Comparison of ENCODE assay signal across 24 cellular contexts in genomic region chr6:130788954-130789353, GRCh38. TPM values are rescaled to one million over a fixed set of nuclear protein-coding genes. Genes with fewer than 3 reads are reported as not detected.
"Had no signal": no experiment of that assay in that cellular context is flagged by ENCODE, and none has a peak within 500 bp of the region (broad histone marks: within the 10 kb centered on the region; RNA-seq: fewer than 3 reads in every experiment).

No MANE protein-coding gene starts in this region.

- H3K27me3 Mint-ChIP-seq: stimulated activated naive B cell treated with anti-CD40 and anti-IgM and Interleukin-4, amounts not matched to agents 10 μg/mL and 1 μg/mL and 100 μg/mL, for 72 hours had no signal

- H3K36me3 Mint-ChIP-seq: mesothelial cell of epicardium; stimulated activated naive B cell treated with anti-CD40 and anti-IgM and Interleukin-4, amounts not matched to agents 10 μg/mL and 1 μg/mL and 100 μg/mL, for 72 hours had no signal

- H3K27ac Mint-ChIP-seq: activated CD4-positive, alpha-beta T cell treated with anti-CD3 and anti-CD28 coated beads for 36 hours; activated naive CD4-positive, alpha-beta T cell treated with anti-CD3 and anti-CD28 coated beads, Interleukin-2, amount 50 U/mL, for 72 hours; activated T-cell treated with anti-CD3 and anti-CD28 coated beads, Interleukin-2, amount 50 U/mL, for 72 hours; mesothelial cell of epicardium; nephron progenitor cell; stimulated activated naive B cell treated with anti-CD40 and anti-IgM and Interleukin-4, amounts not matched to agents 10 μg/mL and 1 μg/mL and 100 μg/mL, for 72 hours had no signal

- H3K27ac ChIP-seq: esophagus muscularis mucosa, hepatocyte, prostate gland, skin epidermis, tibial nerve, uterus, WERI-Rb-1 had no signal

- H3K79me2 ChIP-seq: hepatocyte had no signal

- H3K9me3 Mint-ChIP-seq: stimulated activated naive B cell treated with anti-CD40 and anti-IgM and Interleukin-4, amounts not matched to agents 10 μg/mL and 1 μg/mL and 100 μg/mL, for 72 hours had no signal

- DNase-seq: activated CD4-positive, alpha-beta T cell treated with anti-CD3 and anti-CD28 coated beads for 36 hours; activated CD8-positive, alpha-beta memory T cell treated with anti-CD3 and anti-CD28 coated beads, Interleukin-2, amount 50 U/mL, for 48 hours; activated gamma-delta T cell; activated T-cell treated with anti-CD3 and anti-CD28 coated beads, Interleukin-2, amount 50 U/mL, for 72 hours; caudate nucleus; islet precursor cell; nephron progenitor cell; right cardiac atrium; stimulated activated CD4-positive, alpha-beta T cell treated with anti-CD3 and anti-CD28 coated beads, Interleukin-15, amount 100 ng/mL, for 24 hours; stimulated activated CD4-positive, alpha-beta T cell treated with anti-CD3 and anti-CD28 coated beads, Interleukin-4, amount 100 ng/mL, for 1 hour; stimulated activated naive B cell treated with anti-CD40 and anti-IgM and Interleukin-4, amounts not matched to agents 10 μg/mL and 1 μg/mL and 100 μg/mL, for 72 hours; uterus; WERI-Rb-1 had no signal

- ATAC-seq: activated CD4-positive, alpha-beta T cell treated with anti-CD3 and anti-CD28 coated beads for 36 hours; activated naive CD4-positive, alpha-beta T cell treated with anti-CD3 and anti-CD28 coated beads, Interleukin-2, amount 50 U/mL, for 72 hours; activated T-cell treated with anti-CD3 and anti-CD28 coated beads, Interleukin-2, amount 50 U/mL, for 72 hours; right cardiac atrium had no signal

- H3K9me3 ChIP-seq: esophagus muscularis mucosa, prostate gland, tibial nerve, uterus had no signal

- H3K27me3 ChIP-seq: esophagus muscularis mucosa, hepatocyte, tibial nerve, uterus had no signal

- FAIRE-seq: colon had no signal

- H3K4me1 ChIP-seq: esophagus muscularis mucosa, prostate gland, tibial nerve, uterus had no signal

- H3K4me1 Mint-ChIP-seq: nephron progenitor cell had no signal

- H2AFZ ChIP-seq: hepatocyte had no signal

- H3K4me2 ChIP-seq: hepatocyte had no signal

- H3K4me3 Mint-ChIP-seq: activated CD4-positive, alpha-beta T cell treated with anti-CD3 and anti-CD28 coated beads for 36 hours; activated T-cell treated with anti-CD3 and anti-CD28 coated beads, Interleukin-2, amount 50 U/mL, for 72 hours; mesothelial cell of epicardium; nephron progenitor cell; stimulated activated naive B cell treated with anti-CD40 and anti-IgM and Interleukin-4, amounts not matched to agents 10 μg/mL and 1 μg/mL and 100 μg/mL, for 72 hours had no signal

RNA-seq across cellular contexts. Expression of gene SMLR1, which starts 38.3 kb away (rescaled TPM):
- total RNA-seq: activated CD4-positive, alpha-beta T cell treated with anti-CD3 and anti-CD28 coated beads for 36 hours; activated naive CD4-positive, alpha-beta T cell treated with anti-CD3 and anti-CD28 coated beads, Interleukin-2, amount 50 U/mL, for 72 hours; activated T-cell treated with anti-CD3 and anti-CD28 coated beads, Interleukin-2, amount 50 U/mL, for 72 hours; esophagus muscularis mucosa; lung; mesothelial cell of epicardium; omental fat pad; right cardiac atrium; subcutaneous adipose tissue; tibial nerve; uterus had no signal
